8 cellular contexts compared by ENCODE assay signal in the genomic region with DNA sequence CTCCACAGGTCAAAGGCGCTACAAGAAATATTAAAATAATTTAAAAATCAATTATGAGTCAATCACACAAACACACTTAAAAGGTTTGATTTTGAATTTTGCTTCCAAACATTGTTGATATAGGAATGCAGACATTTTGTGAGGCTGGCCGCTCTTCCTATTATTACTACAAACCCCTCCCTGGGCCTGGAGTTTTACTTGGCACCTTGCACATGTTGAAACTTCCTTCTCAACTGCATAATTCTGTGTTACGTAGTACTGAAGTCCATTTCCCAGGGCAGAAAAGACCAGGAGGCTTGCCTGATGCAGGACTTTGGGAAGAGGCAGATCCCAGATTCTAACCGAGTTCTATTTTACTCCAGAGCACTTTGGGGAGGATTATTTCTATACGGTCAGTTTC.
"Had no signal": no experiment of that assay in that cellular context is flagged by ENCODE, and none has a peak within 500 bp of the region (broad histone marks: within the 10 kb centered on the region; RNA-seq: fewer than 3 reads in every experiment).

No MANE protein-coding gene starts in this region.

- H3K27ac ChIP-seq: HL-60 had no signal

- ATAC-seq: GM23338, K562 had no signal

- FAIRE-seq: H1, H54, K562 had no signal

- DNase-seq: H9, HCEC 1CT, IMR-90 had no signal

- H3K4me3 ChIP-seq: GM23338, K562 had no signal
